In the genomic region with DNA sequence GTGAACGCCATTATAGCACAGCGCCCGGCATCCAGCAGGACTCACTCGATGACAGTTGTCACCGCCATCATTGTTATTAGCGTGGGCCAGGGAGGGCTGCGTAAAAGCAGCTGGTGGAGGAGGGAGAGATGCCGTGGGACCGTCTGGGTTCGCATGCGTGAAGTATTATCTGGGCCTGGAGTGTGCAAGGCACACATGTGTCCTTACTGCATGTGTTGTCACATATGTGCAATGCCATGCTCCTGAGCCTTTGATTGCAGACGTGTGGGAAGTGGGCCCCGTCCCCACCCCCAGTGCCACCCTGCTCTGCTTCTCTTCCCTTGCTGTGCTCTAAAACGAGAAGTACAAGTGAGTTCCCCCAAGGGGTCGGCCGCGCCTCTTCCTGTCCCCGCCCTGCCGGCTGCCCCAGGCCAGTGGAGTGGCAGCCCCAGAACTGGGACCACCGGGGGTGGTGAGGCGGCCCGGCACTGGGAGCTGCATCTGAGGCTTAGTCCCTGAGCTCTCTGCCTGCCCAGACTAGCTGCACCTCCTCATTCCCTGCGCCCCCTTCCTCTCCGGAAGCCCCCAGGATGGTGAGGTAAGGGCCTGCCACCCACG, we compare ENCODE assay signal across 8 cellular contexts. TPM values are rescaled to one million over a fixed set of nuclear protein-coding genes. Genes with fewer than 3 reads are reported as not detected.
DNase-seq lines count a peak whose midpoint lies in the region; ATAC-seq, FAIRE-seq and TF ChIP-seq lines count a peak whose summit lies in the region.

A gene (plus strand): TSS at position 413 of the 597 bp plus-strand sequence. CDS start 157 bp downstream, at position 570.

- peak within 1 kb of the TSS; percentile 96 for H3K27ac ChIP-seq in CD4-positive, alpha-beta T cell (ENCODE audit: low read depth, low read length)
- H3K27ac ChIP-seq in heart right ventricle (peak within 1 kb of the TSS in 7 of 10 donors; percentile 18 to 98 (median 75)), testis (no peak within 1 kb of the TSS)

- ATAC-seq in CD4-positive, alpha-beta T cell (ENCODE audit: poor library complexity), result peak; percentile 30
- peak; percentile 6 to 43 (median 29) for ATAC-seq in heart right ventricle
- no peak for ATAC-seq in HG03045 (IDR thresholded peaks at IDR 0.05; ENCODE audit: unreplicated experiment)

- DNase-seq in CD4-positive, alpha-beta T cell, result peak in 7 of 10 experiments; percentile 45 to 72 (median 58)
- DNase-seq in HTR-8/SVneo (ENCODE audit: insufficient read length, low spot score), result no peak
- DNase-seq in heart right ventricle, result peak in 1 of 2 donors; percentile 70
- DNase-seq in stimulated activated CD4-positive, alpha-beta T cell treated with anti-CD3 and anti-CD28 coated beads, Interleukin-15, amount 100 ng/mL, for 24 hours, result peak; percentile 82
- DNase-seq in testis, result no peak
- no peak for DNase-seq in HuH-7 (ENCODE audit: low spot score)

- POLR2A ChIA-PET in CD4-positive, alpha-beta T cell (lab: Charles Lee), result interaction anchor here (0.6 to 16.4 kb wide), 8 partner anchors 3 to 227 kb away, joined by 3 to 963 read pairs (median 7); a partner anchor contains a TSS
- POLR2A ChIA-PET in activated CD8-positive, alpha-beta memory T cell treated with anti-CD3 and anti-CD28 coated beads for 36 hours (lab: Charles Lee), result interaction anchor here (1.0 to 12.5 kb wide), 4 partner anchors 9 to 26 kb away, joined by 3 to 353 read pairs (median 10); no protein-coding TSS in a partner anchor

- TF ChIP-seq CTCF in CD4-positive, alpha-beta T cell (IDR thresholded peaks at IDR 0.05), result no peak
- TF ChIP-seq CTCF in heart right ventricle (IDR thresholded peaks at IDR 0.05) (no peak), testis (IDR thresholded peaks at IDR 0.05) (no peak)

- H3K36me3 ChIP-seq in heart right ventricle, result peaks cover 0 to 32% (median under 1%) of the 10 kb centered on the region in 9 donors
- H3K36me3 ChIP-seq in testis (ENCODE audit: low read depth, missing control alignments), result no peaks in the 10 kb centered on the region

- CTCF ChIA-PET in CD4-positive, alpha-beta T cell (lab: Charles Lee), result interaction anchor here (2.0 to 10.8 kb wide), 2 partner anchors 9 to 13 kb away, joined by 5 to 324 read pairs; no protein-coding TSS in a partner anchor
- CTCF ChIA-PET in activated CD8-positive, alpha-beta memory T cell treated with anti-CD3 and anti-CD28 coated beads for 36 hours (lab: Charles Lee), result interaction anchor here (0.7 to 11.8 kb wide), 6 partner anchors 8 to 157 kb away, joined by 3 to 337 read pairs (median 3); a partner anchor contains a TSS

- intact Hi-C loops in CD4-positive, alpha-beta T cell (cut with DNase I, micrococcal nuclease), result loop anchor here in 1 of 2 experiments (5.0 kb wide), 1 partner anchor 99 kb away; a partner anchor contains a TSS
- intact Hi-C loops in heart right ventricle (cut with DNase I), result loop anchor here in 1 of 10 donors (10.0 kb wide), 1 partner anchor 164 kb away; no protein-coding TSS in a partner anchor
- intact Hi-C loops in testis (cut with DNase I; ENCODE audit: low total_unique reads), result no loop called here

- peaks cover 89% of the 10 kb centered on the region for H3K4me1 Mint-ChIP-seq in CD4-positive, alpha-beta T cell (ENCODE audit: low read depth)

- H3K27ac Mint-ChIP-seq in CD4-positive, alpha-beta T cell, result peak within 1 kb of the TSS; percentile 97

- no peaks in the 10 kb centered on the region for H3K27me3 Mint-ChIP-seq in CD4-positive, alpha-beta T cell

- H3K4me3 ChIP-seq in heart right ventricle (peak within 1 kb of the TSS in 9 of 10 donors; percentile 8 to 80 (median 37)), testis (peak within 1 kb of the TSS in 1 of 2 donors; percentile 13)

- WGBS in heart right ventricle, 2 donors, result 71 to 77% methylated on average over 25 of the region's 25 CpGs
- 79 to 96% methylated on average over 15 to 25 of the region's 25 CpGs for WGBS in testis, 2 donors

- peak within 1 kb of the TSS; percentile 100 for H3K4me3 Mint-ChIP-seq in CD4-positive, alpha-beta T cell

- H3K9me3 ChIP-seq in CD4-positive, alpha-beta T cell (ENCODE audit: control insufficient read depth, low read length), result no peaks in the 10 kb centered on the region
- H3K9me3 ChIP-seq in heart right ventricle (no peaks in the 10 kb centered on the region), testis (no peaks in the 10 kb centered on the region)

- FAIRE-seq in HTR-8/SVneo (lab: Jason Lieb, UNC), result peak; percentile 4

- H3K4me1 ChIP-seq in heart right ventricle, result peaks cover 5 to 82% (median 20%) of the 10 kb centered on the region in 9 donors
- H3K4me1 ChIP-seq in testis, result peaks cover 24% of the 10 kb centered on the region

- H3K9me3 Mint-ChIP-seq in CD4-positive, alpha-beta T cell, result no peaks in the 10 kb centered on the region

- H3K36me3 Mint-ChIP-seq in CD4-positive, alpha-beta T cell (ENCODE audit: low read depth), result peaks cover 51% of the 10 kb centered on the region

- no peak for TF ChIP-seq POLR2A in testis (IDR thresholded peaks at IDR 0.05)

- no peaks in the 10 kb centered on the region for H3K27me3 ChIP-seq in CD4-positive, alpha-beta T cell (ENCODE audit: control insufficient read depth, insufficient read depth, low read length)
- H3K27me3 ChIP-seq in heart right ventricle (no peaks in the 10 kb centered on the region), testis (no peaks in the 10 kb centered on the region)

RNA-seq across cellular contexts. Expression of the gene that starts here (rescaled TPM):
- 10 to 100 TPM; 79.0 to 83.5 TPM for total RNA-seq in CD4-positive, alpha-beta T cell
- total RNA-seq in activated CD8-positive, alpha-beta memory T cell treated with anti-CD3 and anti-CD28 coated beads for 36 hours, result 100 to 1,000 TPM; 436 to 441 TPM
- total RNA-seq in heart right ventricle (10 to 100 TPM in 2 of 10 donors, 1 to 10 TPM in 8; 2.9 to 32.5 (median 5.3) TPM), testis (1 to 10 TPM; 3.7 to 9.1 TPM)
- polyA plus RNA-seq in heart right ventricle (10 to 100 TPM in 1 of 2 donors, 1 to 10 TPM in 1; 8.1 to 12.1 TPM), testis (ENCODE audit: insufficient read depth, low read depth, low replicate concordance) (19.1 TPM)

Comparison
In these comparisons a context has a peak if more than half of its experiments do, and no peak if none do; other contexts are left out.
1. RNA of the gene that starts here (total RNA-seq): 436 to 441 TPM in activated CD8-positive, alpha-beta memory T cell treated with anti-CD3 and anti-CD28 coated beads for 36 hours; 79.0 to 83.5 TPM in CD4-positive, alpha-beta T cell, 3.7 to 9.1 TPM in testis and 2.9 to 32.5 TPM in heart right ventricle; every median in the first group is over 4 times any median in the second.
2. DNase-seq: peak in CD4-positive, alpha-beta T cell (7 of 10) and stimulated activated CD4-positive, alpha-beta T cell treated with anti-CD3 and anti-CD28 coated beads, Interleukin-15, amount 100 ng/mL, for 24 hours (single experiment); none in HTR-8/SVneo (single experiment), testis (single experiment) and HuH-7 (single experiment).
3. H3K27ac ChIP-seq: peak in CD4-positive, alpha-beta T cell (single experiment) and heart right ventricle (7 of 10); none in testis (0 of 2).